ENCODE assay signal across 8 cellular contexts in the genomic region with DNA sequence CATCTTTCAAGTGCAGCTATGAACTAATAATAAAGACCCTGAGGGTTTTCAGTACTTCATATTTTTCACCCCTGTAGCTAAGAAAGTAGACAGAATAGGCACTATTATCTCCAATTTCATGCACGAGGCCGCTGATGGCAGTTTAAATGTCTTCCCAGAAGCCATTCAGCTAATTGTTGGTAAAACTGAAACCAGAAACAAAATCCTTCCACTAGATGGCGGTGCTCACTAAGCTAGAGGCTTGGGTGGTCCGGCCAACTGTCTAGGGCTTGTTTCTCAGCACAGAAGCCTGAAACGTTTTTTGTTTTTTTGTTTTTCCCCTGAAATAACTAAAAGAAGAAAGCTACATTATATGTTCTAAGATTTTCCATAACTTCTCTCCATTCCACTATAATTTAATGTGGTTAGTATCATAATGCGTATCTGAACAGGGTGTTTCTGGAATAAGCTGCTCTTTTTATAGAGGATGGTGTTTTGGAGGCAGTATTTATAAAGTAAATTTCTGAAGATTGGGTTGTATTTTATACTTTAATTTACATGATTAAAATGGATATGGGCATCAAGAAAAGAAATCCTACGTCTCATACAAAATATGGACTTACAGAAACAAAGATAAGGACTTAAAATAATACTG.
DNase-seq lines count a peak whose midpoint lies in the region; ATAC-seq lines count a peak whose summit lies in the region.

No MANE protein-coding gene starts in this region.

- H3K4me1 ChIP-seq in mesenchymal stem cell (ENCODE audit: control insufficient read depth, insufficient read depth, low read depth, low read length), result no peaks in the 10 kb centered on the region

- no peak overlapping the region for H2BK12ac ChIP-seq in mesenchymal stem cell (ENCODE audit: low read length in 2 of 2)

- H3K9me3 ChIP-seq in mesenchymal stem cell (ENCODE audit: control insufficient read depth, low read length), result no peaks in the 10 kb centered on the region

- no peak overlapping the region for H3K4me2 ChIP-seq in mesenchymal stem cell (ENCODE audit: low read length, poor library complexity, severe bottlenecking)

- no peak overlapping the region for H4K8ac ChIP-seq in mesenchymal stem cell (ENCODE audit: low read length)

- H2AFZ ChIP-seq in mesenchymal stem cell (ENCODE audit: low read depth, low read length), result no peak overlapping the region

- no peak overlapping the region for H3K4ac ChIP-seq in mesenchymal stem cell (ENCODE audit: low read depth in 1 of 2, low read length in 2 of 2)

- H3K27ac Mint-ChIP-seq in activated CD4-positive, alpha-beta memory T cell treated with anti-CD3 and anti-CD28 coated beads for 36 hours, result no peak overlapping the region

- H2BK5ac ChIP-seq in mesenchymal stem cell (ENCODE audit: low read depth, low read length, poor library complexity, severe bottlenecking), result no peak overlapping the region

- H3K18ac ChIP-seq in mesenchymal stem cell (ENCODE audit: low read depth in 1 of 2, low read length in 2 of 2), result no peak overlapping the region

- no peaks in the 10 kb centered on the region for H3K27me3 Mint-ChIP-seq in activated CD4-positive, alpha-beta memory T cell treated with anti-CD3 and anti-CD28 coated beads for 36 hours

- H3K27me3 ChIP-seq in mesenchymal stem cell (ENCODE audit: control insufficient read depth in 1 of 2, insufficient read depth in 1 of 2, low read length in 2 of 2), result no peaks in the 10 kb centered on the region

- no peak overlapping the region for H3K14ac ChIP-seq in mesenchymal stem cell (ENCODE audit: low read length in 2 of 2)

- DNase-seq in D341Med (ENCODE audit: low spot score), result peak; percentile 81
- DNase-seq in NCI-H526 (lab: John Stamatoyannopoulos, UW), result peak; percentile 8 to 77
- DNase-seq in activated CD4-positive, alpha-beta memory T cell treated with anti-CD3 and anti-CD28 coated beads for 36 hours, result peak; percentile 63
- peak; percentile 26 for DNase-seq in effector CD4-positive, alpha-beta T cell
- peak; percentile 84 for DNase-seq in mesenchymal stem cell
- peak; percentile 1 to 29 for DNase-seq in stimulated activated CD8-positive, alpha-beta memory T cell treated with anti-CD3 and anti-CD28 coated beads, Interleukin-7, amount 100 ng/mL, for 4 hours (ENCODE audit: low read depth in 2 of 2)

- H3K79me1 ChIP-seq in mesenchymal stem cell (replicated peaks; ENCODE audit: low read length, poor library complexity, severe bottlenecking), result no peaks in the 10 kb centered on the region

- H2BK120ac ChIP-seq in mesenchymal stem cell (ENCODE audit: low read depth, low read length), result no peak overlapping the region

- CTCF ChIA-PET in activated CD4-positive, alpha-beta memory T cell treated with anti-CD3 and anti-CD28 coated beads for 36 hours (lab: Charles Lee), result interaction anchor here (0.6 to 7.0 kb wide), 36 partner anchors 8 to 1474 kb away, joined by 3 to 86 read pairs (median 4); a partner anchor contains a TSS

- no peak overlapping the region for H2BK15ac ChIP-seq in mesenchymal stem cell (ENCODE audit: low read depth, poor library complexity, severe bottlenecking)

- H3K23ac ChIP-seq in mesenchymal stem cell (ENCODE audit: low read length in 2 of 2), result no peak overlapping the region

- no peaks in the 10 kb centered on the region for H3K36me3 Mint-ChIP-seq in activated CD4-positive, alpha-beta memory T cell treated with anti-CD3 and anti-CD28 coated beads for 36 hours

- no peak overlapping the region for H3K27ac ChIP-seq in mesenchymal stem cell (ENCODE audit: low read length, poor library complexity, severe bottlenecking)

- H2AK5ac ChIP-seq in mesenchymal stem cell (ENCODE audit: low read length, severe bottlenecking), result no peak overlapping the region

- H3K36me3 ChIP-seq in mesenchymal stem cell (ENCODE audit: control insufficient read depth in 1 of 2, insufficient read depth in 2 of 2, low read depth in 1 of 2, low read length in 2 of 2), result no peaks in the 10 kb centered on the region

- no peak overlapping the region for H3K4me3 ChIP-seq in mesenchymal stem cell (ENCODE audit: insufficient read depth in 1 of 2, low read depth in 1 of 2, low read length in 2 of 2)

- POLR2A ChIA-PET in activated CD4-positive, alpha-beta memory T cell treated with anti-CD3 and anti-CD28 coated beads for 36 hours (lab: Charles Lee), result no interaction called here

- H3K4me3 Mint-ChIP-seq in activated CD4-positive, alpha-beta memory T cell treated with anti-CD3 and anti-CD28 coated beads for 36 hours, result no peak overlapping the region

- peak overlapping the region; percentile 72 for H3K9ac ChIP-seq in mesenchymal stem cell (ENCODE audit: low read length)

- peaks cover 12% of the 10 kb centered on the region for H3K4me1 Mint-ChIP-seq in activated CD4-positive, alpha-beta memory T cell treated with anti-CD3 and anti-CD28 coated beads for 36 hours (ENCODE audit: low read depth)

- H3K9me3 Mint-ChIP-seq in activated CD4-positive, alpha-beta memory T cell treated with anti-CD3 and anti-CD28 coated beads for 36 hours, result no peaks in the 10 kb centered on the region

- H4K91ac ChIP-seq in mesenchymal stem cell (ENCODE audit: low read length), result no peak overlapping the region

- intact Hi-C loops in activated CD4-positive, alpha-beta memory T cell treated with anti-CD3 and anti-CD28 coated beads for 36 hours (cut with micrococcal nuclease), result loop anchor here (1.0 to 5.0 kb wide), 5 partner anchors 61 to 1473 kb away; no protein-coding TSS in a partner anchor

- 31% methylated on average over 4 of the region's 7 CpGs for WGBS in mesenchymal stem cell

- ATAC-seq in GM19468 (IDR thresholded peaks at IDR 0.05; ENCODE audit: extremely low read depth, unreplicated experiment) (peak; percentile 42), HG03558 (IDR thresholded peaks at IDR 0.05; ENCODE audit: extremely low read depth, unreplicated experiment) (peak; percentile 48)

Comparison
In these comparisons a context has a peak if more than half of its experiments do, and no peak if none do; other contexts are left out.
1. DNase-seq: peak in every context shown above with its lines; median percentile 84 in mesenchymal stem cell; 81 in D341Med; 63 in activated CD4-positive, alpha-beta memory T cell treated with anti-CD3 and anti-CD28 coated beads for 36 hours; 42 in NCI-H526; 26 in effector CD4-positive, alpha-beta T cell; 15 in stimulated activated CD8-positive, alpha-beta memory T cell treated with anti-CD3 and anti-CD28 coated beads, Interleukin-7, amount 100 ng/mL, for 4 hours.